21 cellular contexts compared by ENCODE assay signal in the genomic region with DNA sequence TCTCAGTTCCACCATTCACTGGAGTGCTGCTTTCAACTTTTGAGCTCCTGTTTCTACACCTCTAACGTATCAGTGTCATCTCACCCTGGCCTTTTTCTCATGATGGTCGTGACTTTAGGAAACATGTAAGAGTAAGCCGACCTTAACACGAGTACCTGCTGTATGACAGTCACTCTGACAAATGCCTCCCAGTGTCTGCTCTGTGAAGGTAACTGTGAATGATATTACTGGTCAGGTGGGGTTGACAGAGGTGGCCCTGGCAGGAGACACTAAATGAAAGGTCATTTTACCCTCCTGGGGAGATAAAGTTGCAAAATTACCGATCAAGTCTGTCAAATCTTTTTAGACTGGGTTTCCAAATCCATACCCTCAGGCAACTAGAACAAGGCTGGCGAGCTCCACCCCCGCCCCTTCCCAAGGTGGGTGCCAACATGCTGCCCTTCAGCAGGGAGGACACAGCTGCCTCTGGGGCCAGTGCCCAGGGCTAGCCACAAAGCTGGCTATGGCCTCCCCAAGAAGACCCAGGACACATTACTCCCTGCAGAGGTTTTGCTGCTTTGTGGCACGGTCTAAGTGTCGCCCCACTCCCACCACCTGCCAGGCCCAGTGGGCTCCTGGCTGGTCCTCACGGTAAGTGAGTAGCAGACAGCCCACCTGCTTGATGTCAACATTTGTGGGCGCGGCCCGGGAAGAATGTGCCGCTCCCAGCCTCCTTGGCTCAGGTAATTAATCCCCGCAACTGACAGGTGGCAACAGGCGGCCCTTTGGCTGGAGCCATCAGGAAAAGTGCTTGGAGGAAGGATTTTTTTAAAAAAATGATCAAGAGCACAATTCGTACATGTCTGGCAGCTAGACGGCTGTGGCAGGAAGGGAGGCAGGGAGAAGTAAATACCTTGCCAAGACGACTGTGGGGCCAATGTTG.
A peak's percentile ranks its signal among the peaks of the same experiment; 100 is the strongest.
DNase-seq lines count a peak whose midpoint lies in the region; ATAC-seq and TF ChIP-seq lines count a peak whose summit lies in the region.
"Had no signal": no experiment of that assay in that cellular context is flagged by ENCODE, and none has a peak within 500 bp of the region (broad histone marks: within the 10 kb centered on the region; RNA-seq: fewer than 3 reads in every experiment).

No MANE protein-coding gene starts in this region.

- H3K4me3 Mint-ChIP-seq in activated T-cell treated with anti-CD3 and anti-CD28 coated beads, Interleukin-2, amount 50 U/mL, for 72 hours = no peak overlapping the region
- H3K4me3 Mint-ChIP-seq: CD4-positive, alpha-beta memory T cell; HFFc6; natural killer cell had no signal

- 47 to 52% methylated on average over 19 of the region's 19 CpGs for WGBS in esophagus, 2 donors
- WGBS in psoas muscle, 3 donors = 29 to 46% (median 34%) methylated on average over 19 of the region's 19 CpGs

- H3K27ac ChIP-seq in esophagus (ENCODE audit: low read depth in 2 of 2, low read length in 1 of 2) (peak overlapping the region; percentile 87 to 96), psoas muscle (peak overlapping the region; percentile 76)

- H3K4me3 ChIP-seq in esophagus (ENCODE audit: low read depth in 1 of 2, low read length in 2 of 2) (no peak overlapping the region), psoas muscle (peak overlapping the region; percentile 2)

- H3K4me1 Mint-ChIP-seq in activated T-cell treated with anti-CD3 and anti-CD28 coated beads, Interleukin-2, amount 50 U/mL, for 72 hours (ENCODE audit: low read depth) = peaks cover 33% of the 10 kb centered on the region
- H3K4me1 Mint-ChIP-seq: CD4-positive, alpha-beta memory T cell; natural killer cell had no signal

- TF ChIP-seq CTCF in psoas muscle (IDR thresholded peaks at IDR 0.05) = no peak

- no peaks in the 10 kb centered on the region for H3K9me3 Mint-ChIP-seq in activated T-cell treated with anti-CD3 and anti-CD28 coated beads, Interleukin-2, amount 50 U/mL, for 72 hours
- H3K9me3 Mint-ChIP-seq: CD4-positive, alpha-beta memory T cell; HFFc6 had no signal

- DNase-seq in ELF-1 (ENCODE audit: low read depth, low spot score) (peak; percentile 38), NCI-H748 (lab: John Stamatoyannopoulos, UW; ENCODE audit: unreplicated experiment) (peak; percentile 89), psoas muscle (peak; percentile 34 to 56), dedifferentiated amniotic fluid mesenchymal stem cell (ENCODE audit: extremely low spot score) (no peak), ACHN (no peak)
- no peak for DNase-seq in activated T-cell treated with anti-CD3 and anti-CD28 coated beads, Interleukin-2, amount 50 U/mL, for 72 hours
- no peak for DNase-seq in effector CD8-positive, alpha-beta T cell (lab: John Stamatoyannopoulos, UW)
- DNase-seq: activated CD4-positive, alpha-beta T cell treated with anti-CD3 and anti-CD28 coated beads for 4 hours; activated naive CD4-positive, alpha-beta T cell treated with Interleukin-2 at 50 U/mL for 16 hours; CD4-positive, alpha-beta memory T cell; cortex of kidney; glutamatergic neuron; HFFc6; natural killer cell; NCI-H187; NCI-H524 treated with DMSO at 0.1 percent for 48 hours; OCI-M1; posterior cingulate gyrus; stimulated activated naive CD4-positive, alpha-beta T cell; T1000 had no signal

- in situ Hi-C loops in ACHN (cut with HindIII; ENCODE audit: low pct_ligation_motif_present, low pct_unique_long_range_greater_than_20kb, low sequenced_read_pairs) = no loop called here

- no peak overlapping the region for H3K27ac Mint-ChIP-seq in activated T-cell treated with anti-CD3 and anti-CD28 coated beads, Interleukin-2, amount 50 U/mL, for 72 hours
- H3K27ac Mint-ChIP-seq: CD4-positive, alpha-beta memory T cell; HFFc6; natural killer cell had no signal

- intact Hi-C loops in psoas muscle (cut with DNase I) = loop anchor here in 1 of 2 donors (5.0 kb wide), 1 partner anchor 196 kb away; no protein-coding TSS in a partner anchor

- H3K36me3 Mint-ChIP-seq in activated T-cell treated with anti-CD3 and anti-CD28 coated beads, Interleukin-2, amount 50 U/mL, for 72 hours (ENCODE audit: insufficient read depth in 2 of 2) = no peaks in the 10 kb centered on the region
- H3K36me3 Mint-ChIP-seq: CD4-positive, alpha-beta memory T cell; natural killer cell had no signal

- H3K27me3 ChIP-seq in esophagus (ENCODE audit: control insufficient read depth in 1 of 2, insufficient read depth in 2 of 2, low read length in 2 of 2) = no peaks in the 10 kb centered on the region
- no peaks in the 10 kb centered on the region for H3K27me3 ChIP-seq in psoas muscle (ENCODE audit: insufficient read depth in 3 of 3, low read length in 2 of 3)

- H3K36me3 ChIP-seq in esophagus (ENCODE audit: control insufficient read depth in 2 of 2, insufficient read depth in 2 of 2, low read length in 1 of 2) (no peaks in the 10 kb centered on the region), psoas muscle (ENCODE audit: insufficient read depth in 1 of 2, low read depth in 1 of 2) (peaks cover 0 to 24% of the 10 kb centered on the region in 2 donors)

- H3K4me1 ChIP-seq in esophagus (ENCODE audit: control insufficient read depth in 2 of 2, insufficient read depth in 2 of 2, low read length in 1 of 2) (peaks cover 0 to 8% of the 10 kb centered on the region in 2 donors), psoas muscle (peaks cover 35% of the 10 kb centered on the region)

- H3K27me3 Mint-ChIP-seq in activated T-cell treated with anti-CD3 and anti-CD28 coated beads, Interleukin-2, amount 50 U/mL, for 72 hours (ENCODE audit: low read depth) = peaks cover 28% of the 10 kb centered on the region

- peak; percentile 33 to 80 (median 72) for ATAC-seq in psoas muscle
- ATAC-seq in activated T-cell treated with anti-CD3 and anti-CD28 coated beads, Interleukin-2, amount 50 U/mL, for 72 hours (replicated peaks in 1 of 2) = no peak
- ATAC-seq: natural killer cell had no signal

- H3K9me3 ChIP-seq in esophagus (ENCODE audit: control insufficient read depth in 2 of 2, insufficient read depth in 1 of 2, low read depth in 1 of 2, low read length in 1 of 2) (no peaks in the 10 kb centered on the region), psoas muscle (no peaks in the 10 kb centered on the region)

Comparison
In these comparisons a context has a peak if more than half of its experiments do, and no peak if none do; other contexts are left out.
1. DNase-seq: peak in ELF-1 (single experiment), NCI-H748 (single experiment) and psoas muscle (2 of 2); none in dedifferentiated amniotic fluid mesenchymal stem cell (single experiment), ACHN (single experiment), activated T-cell treated with anti-CD3 and anti-CD28 coated beads, Interleukin-2, amount 50 U/mL, for 72 hours (0 of 2) and effector CD8-positive, alpha-beta T cell (single experiment).
2. ATAC-seq: peak in psoas muscle (4 of 4); none in activated T-cell treated with anti-CD3 and anti-CD28 coated beads, Interleukin-2, amount 50 U/mL, for 72 hours (0 of 2).